13 cellular contexts compared by ENCODE assay signal in genomic region chr4:83281326-83281725, GRCh38. TPM values are rescaled to one million over a fixed set of nuclear protein-coding genes. Genes with fewer than 3 reads are reported as not detected.
DNase-seq lines count a peak whose midpoint lies in the region; ATAC-seq and TF ChIP-seq lines count a peak whose summit lies in the region.
"Had no signal": no experiment of that assay in that cellular context is flagged by ENCODE, and none has a peak within 500 bp of the region (broad histone marks: within the 10 kb centered on the region; RNA-seq: fewer than 3 reads in every experiment).

No MANE protein-coding gene starts in this region.

- intact Hi-C loops in Panc1 (cut with micrococcal nuclease; ENCODE audit: unreplicated experiment), result no loop called here
- intact Hi-C loops in heart right ventricle (cut with DNase I), result loop anchor here in 5 of 10 donors (5.0 to 10.0 kb wide), 3 partner anchors 173 to 379 kb away; partner anchors contain the start of genes HELQ (in 3 of the 5), MRPS18C (in 3 of the 5) and THAP9 (in 1 of the 5)

- H3K9me3 ChIP-seq in Panc1 (ENCODE audit: control insufficient read depth, insufficient read depth, low read depth, low read length) (no peaks in the 10 kb centered on the region), neutrophil (no peaks in the 10 kb centered on the region), heart right ventricle (no peaks in the 10 kb centered on the region)
- H3K9me3 ChIP-seq: SJSA1 had no signal

- H3K27ac ChIP-seq in Panc1 (ENCODE audit: low read length) (peak overlapping the region; percentile 89), neutrophil (peak overlapping the region; percentile 25), heart right ventricle (no peak overlapping the region)
- H3K27ac ChIP-seq: SJSA1, skin epidermis had no signal

- TF ChIP-seq CTCF in Panc1 (IDR thresholded peaks at IDR 0.05) (no peak), neutrophil (IDR thresholded peaks at IDR 0.05) (no peak), heart right ventricle (IDR thresholded peaks at IDR 0.05) (no peak)

- peaks cover 32% of the 10 kb centered on the region for H3K4me1 ChIP-seq in Panc1 (ENCODE audit: control insufficient read depth, insufficient read depth, low read length)
- H3K4me1 ChIP-seq in neutrophil (ENCODE audit: control insufficient read depth in 1 of 2, insufficient read depth in 1 of 2, low read depth in 1 of 2, low read length in 1 of 2), result peaks cover 42 to 43% of the 10 kb centered on the region in 2 experiments
- H3K4me1 ChIP-seq in heart right ventricle, result peaks cover 0 to 36% (median 10%) of the 10 kb centered on the region in 9 donors

- H3K4me3 ChIP-seq in Panc1 (ENCODE audit: low read depth in 2 of 2, low read length in 2 of 2) (peak overlapping the region in 1 of 2 experiments; percentile 14; a peak in 2 of 4 replicates), neutrophil (ENCODE audit: low read depth in 1 of 2, low read length in 1 of 2) (no peak overlapping the region), heart right ventricle (no peak overlapping the region)
- H3K4me3 ChIP-seq: SJSA1, skin epidermis had no signal

- CTCF ChIA-PET in Panc1 (lab: Charles Lee), result interaction anchor here (0.8 to 1.3 kb wide), 2 partner anchors 171 to 207 kb away, joined by 4 to 10 read pairs; no protein-coding TSS in a partner anchor

- in situ Hi-C loops in Panc1 (cut with HindIII; ENCODE audit: low pct_unique_long_range_greater_than_20kb, low sequenced_read_pairs), result no loop called here

- POLR2A ChIA-PET in Panc1 (lab: Charles Lee), result interaction anchor here (0.6 kb wide), 1 partner anchor 244 kb away, joined by 3 read pairs; no protein-coding TSS in a partner anchor

- no TSS peak for BruUV-seq in Panc1 (replicated peaks; lab: Mats Ljungman, UMichigan)

- WGBS in heart right ventricle, 2 donors, result 76 to 77% methylated on average over 4 of the region's 4 CpGs

- H3K27me3 ChIP-seq in Panc1 (ENCODE audit: control insufficient read depth, insufficient read depth, low read length) (no peaks in the 10 kb centered on the region), neutrophil (no peaks in the 10 kb centered on the region), heart right ventricle (no peaks in the 10 kb centered on the region)
- H3K27me3 ChIP-seq: SJSA1 had no signal

- H3K36me3 ChIP-seq in Panc1 (ENCODE audit: control insufficient read depth, insufficient read depth, low read length) (peaks cover 2% of the 10 kb centered on the region), neutrophil (peaks cover 19% of the 10 kb centered on the region), heart right ventricle (peaks cover 0 to 22% (median 0%) of the 10 kb centered on the region in 9 donors)

- DNase-seq in SIG-M5 treated with dmso at 0.1 percent for 504 hours (lab: John Stamatoyannopoulos, UW; ENCODE audit: unreplicated experiment), result peak; percentile 65
- no peak for DNase-seq in SIG-M5 (lab: John Stamatoyannopoulos, UW)
- DNase-seq in HT-29 (ENCODE audit: low spot score), result peak; percentile 16
- DNase-seq in Panc1 (ENCODE audit: low read depth, low spot score), result no peak
- DNase-seq in heart right ventricle, result no peak
- DNase-seq in SKM-1 treated with dmso at 0.1 percent for 144 hours (lab: John Stamatoyannopoulos, UW; ENCODE audit: unreplicated experiment), result no peak
- DNase-seq: activated T-cell treated with anti-CD3 and anti-CD28 coated beads, Interleukin-2, amount 50 U/mL, for 24 hours; glutamatergic neuron had no signal

- ATAC-seq in Panc1 (no peak), heart right ventricle (no peak), GM21619 (IDR thresholded peaks at IDR 0.05; ENCODE audit: unreplicated experiment) (no peak)
- ATAC-seq: left colon had no signal

RNA-seq across cellular contexts. Expression of gene COQ2, which starts 3.3 kb away (rescaled TPM):
- 14.6 and 19.3 TPM in 2 replicates for total RNA-seq in HT-29 (2014; rRNA removed; shearing (Covaris generic))
- total RNA-seq in Panc1 (2021; ENCODE audit: unreplicated experiment), result 28.1 TPM
- polyA plus RNA-seq in Panc1 (2012; ENCODE audit: insufficient read length), result 16.7 TPM
- total RNA-seq in heart right ventricle, result 10 to 100 TPM; 17.8 to 32.8 (median 26.5) TPM
- polyA plus RNA-seq in heart right ventricle, result 10 to 100 TPM; 10.5 to 15.5 TPM

RNA-seq across cellular contexts. Expression of gene HPSE, which starts 53.3 kb away (rescaled TPM):
- total RNA-seq in HT-29 (2014; rRNA removed; shearing (Covaris generic)), result 0.28 and 1.4 TPM in 2 replicates
- total RNA-seq in Panc1 (2021; ENCODE audit: unreplicated experiment), result 2.6 TPM
- polyA plus RNA-seq in Panc1 (2012; ENCODE audit: insufficient read length), result 0.73 TPM
- 1 to 10 TPM in 3 of 10 donors, under 1 TPM in 7; 0.21 to 2.4 (median 0.40) TPM for total RNA-seq in heart right ventricle
- polyA plus RNA-seq in heart right ventricle, result under 1 TPM; 0.15 to 0.32 TPM

Comparison
In these comparisons a context has a peak if more than half of its experiments do, and no peak if none do; other contexts are left out.
1. DNase-seq: peak in SIG-M5 treated with dmso at 0.1 percent for 504 hours (single experiment) and HT-29 (single experiment); none in SIG-M5 (single experiment), Panc1 (single experiment), heart right ventricle (0 of 2) and SKM-1 treated with dmso at 0.1 percent for 144 hours (single experiment).
2. H3K27ac ChIP-seq: peak in Panc1 (single experiment) and neutrophil (single experiment); none in heart right ventricle (0 of 10).